Comparison of ENCODE assay signal across 10 cellular contexts in the genomic region with DNA sequence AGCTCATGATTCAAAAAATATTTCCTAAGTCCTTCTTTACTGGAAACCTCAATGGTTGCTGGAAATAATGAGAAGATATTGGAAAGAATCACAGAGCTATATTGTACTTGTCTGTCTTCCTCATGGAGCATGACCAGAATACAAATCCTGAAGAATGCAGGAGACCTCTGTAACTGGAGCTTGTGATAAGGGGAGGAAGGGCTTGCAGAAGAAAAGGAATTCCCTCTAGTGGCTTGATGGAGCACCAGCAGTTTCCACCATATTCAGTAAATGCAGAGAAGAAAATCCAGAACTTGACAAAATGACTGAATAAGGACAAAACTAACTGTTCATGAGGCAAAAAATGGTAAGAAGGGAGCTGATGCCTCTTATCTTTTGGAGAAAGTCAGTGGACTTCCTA.
A peak's percentile ranks its signal among the peaks of the same experiment; 100 is the strongest.
DNase-seq lines count a peak whose midpoint lies in the region; TF ChIP-seq lines count a peak whose summit lies in the region.
"Had no signal": no experiment of that assay in that cellular context is flagged by ENCODE, and none has a peak within 500 bp of the region (broad histone marks: within the 10 kb centered on the region; RNA-seq: fewer than 3 reads in every experiment).

No MANE protein-coding gene starts in this region.

- no peak overlapping the region for H2AFZ ChIP-seq in mesenchymal stem cell (ENCODE audit: low read depth, low read length)

- no peak overlapping the region for H3K23ac ChIP-seq in mesenchymal stem cell (ENCODE audit: low read length in 2 of 2)

- DNase-seq in NCI-H2107 treated with DMSO at 0.1 percent for 48 hours (lab: John Stamatoyannopoulos, UW; ENCODE audit: unreplicated experiment) (peak; percentile 1), NCI-H2107 (lab: John Stamatoyannopoulos, UW) (no peak), KBM-7 (peak; percentile 43), astrocyte of the spinal cord (ENCODE audit: low read depth, low spot score) (peak; percentile 61), mesenchymal stem cell (peak; percentile 51), OCI-M2 (lab: John Stamatoyannopoulos, UW; ENCODE audit: unreplicated experiment) (no peak)
- DNase-seq in T-helper 2 cell treated with Interferon-gamma antibody and Interleukin-4, amounts not matched to agents 5 μg/mL and 100 μg/mL, for 36 hours (ENCODE audit: low spot score), result no peak
- DNase-seq in activated CD4-positive, CD25-positive, alpha-beta regulatory T cell treated with anti-CD3 and anti-CD28 coated beads, Interleukin-2, amount 50 U/mL, for 72 hours, result no peak

- no peaks in the 10 kb centered on the region for H3K36me3 Mint-ChIP-seq in T-helper 2 cell treated with Interferon-gamma antibody and Interleukin-4, amounts not matched to agents 5 μg/mL and 100 μg/mL, for 36 hours (ENCODE audit: low read depth)

- in situ Hi-C loops in KBM-7 (cut with MboI; ENCODE audit: low pct_unique_long_range_greater_than_20kb, low sequenced_read_pairs), result no loop called here
- in situ Hi-C loops in astrocyte of the spinal cord (cut with HindIII; ENCODE audit: low sequenced_read_pairs), result no loop called here

- no peak overlapping the region for H2AK5ac ChIP-seq in mesenchymal stem cell (ENCODE audit: low read length, severe bottlenecking)

- H2BK5ac ChIP-seq in mesenchymal stem cell (ENCODE audit: low read depth, low read length, poor library complexity, severe bottlenecking), result no peak overlapping the region

- no peaks in the 10 kb centered on the region for H3K4me1 Mint-ChIP-seq in T-helper 2 cell treated with Interferon-gamma antibody and Interleukin-4, amounts not matched to agents 5 μg/mL and 100 μg/mL, for 36 hours (ENCODE audit: low read depth)

- no peaks in the 10 kb centered on the region for H3K27me3 Mint-ChIP-seq in T-helper 2 cell treated with Interferon-gamma antibody and Interleukin-4, amounts not matched to agents 5 μg/mL and 100 μg/mL, for 36 hours (ENCODE audit: low read depth)

- H3K27me3 ChIP-seq in mesenchymal stem cell (ENCODE audit: control insufficient read depth in 1 of 2, insufficient read depth in 1 of 2, low read length in 2 of 2), result no peaks in the 10 kb centered on the region
- H3K27me3 ChIP-seq: BLaER1 had no signal

- H4K8ac ChIP-seq in mesenchymal stem cell (ENCODE audit: low read length), result no peak overlapping the region

- no peaks in the 10 kb centered on the region for H3K9me3 ChIP-seq in mesenchymal stem cell (ENCODE audit: control insufficient read depth, low read length)
- H3K9me3 ChIP-seq: BLaER1 had no signal

- H3K4ac ChIP-seq in mesenchymal stem cell (ENCODE audit: low read depth in 1 of 2, low read length in 2 of 2), result no peak overlapping the region

- no peak overlapping the region for H3K27ac Mint-ChIP-seq in T-helper 2 cell treated with Interferon-gamma antibody and Interleukin-4, amounts not matched to agents 5 μg/mL and 100 μg/mL, for 36 hours
- H3K27ac Mint-ChIP-seq: T-helper 1 cell treated with Interleukin-12 subunit alpha and Interleukin-12 subunit beta and Interleukin-4 antibody, amounts not matched to agents 30 μg/mL and 1 μg/mL, for 36 hours had no signal

- H3K4me3 Mint-ChIP-seq in T-helper 2 cell treated with Interferon-gamma antibody and Interleukin-4, amounts not matched to agents 5 μg/mL and 100 μg/mL, for 36 hours, result no peak overlapping the region
- H3K4me3 Mint-ChIP-seq: T-helper 1 cell treated with Interleukin-12 subunit alpha and Interleukin-12 subunit beta and Interleukin-4 antibody, amounts not matched to agents 30 μg/mL and 1 μg/mL, for 36 hours had no signal

- no peak overlapping the region for H2BK12ac ChIP-seq in mesenchymal stem cell (ENCODE audit: low read length in 2 of 2)

- TF ChIP-seq CTCF in astrocyte of the spinal cord (IDR thresholded peaks at IDR 0.05; ENCODE audit: low read depth, low read length), result peak; percentile 78

- H3K18ac ChIP-seq in mesenchymal stem cell (ENCODE audit: low read depth in 1 of 2, low read length in 2 of 2), result no peak overlapping the region

- no peaks in the 10 kb centered on the region for H3K79me1 ChIP-seq in mesenchymal stem cell (replicated peaks; ENCODE audit: low read length, poor library complexity, severe bottlenecking)

- no peak overlapping the region for H3K4me3 ChIP-seq in astrocyte of the spinal cord (ENCODE audit: low read depth, low read length)
- no peak overlapping the region for H3K4me3 ChIP-seq in mesenchymal stem cell (ENCODE audit: insufficient read depth in 1 of 2, low read depth in 1 of 2, low read length in 2 of 2)
- H3K4me3 ChIP-seq: BLaER1 had no signal

- no peak overlapping the region for H3K14ac ChIP-seq in mesenchymal stem cell (ENCODE audit: low read length in 2 of 2)

- H3K27ac ChIP-seq in mesenchymal stem cell (ENCODE audit: low read length, poor library complexity, severe bottlenecking), result no peak overlapping the region
- H3K27ac ChIP-seq: BLaER1 had no signal

- no peaks in the 10 kb centered on the region for H3K36me3 ChIP-seq in mesenchymal stem cell (ENCODE audit: control insufficient read depth in 1 of 2, insufficient read depth in 2 of 2, low read depth in 1 of 2, low read length in 2 of 2)
- H3K36me3 ChIP-seq: BLaER1 had no signal

- H2BK120ac ChIP-seq in mesenchymal stem cell (ENCODE audit: low read depth, low read length), result no peak overlapping the region

- H3K4me2 ChIP-seq in mesenchymal stem cell (ENCODE audit: low read length, poor library complexity, severe bottlenecking), result no peak overlapping the region
- H3K4me2 ChIP-seq: BLaER1 had no signal

- H4K91ac ChIP-seq in mesenchymal stem cell (ENCODE audit: low read length), result no peak overlapping the region

- no peaks in the 10 kb centered on the region for H3K9me3 Mint-ChIP-seq in T-helper 2 cell treated with Interferon-gamma antibody and Interleukin-4, amounts not matched to agents 5 μg/mL and 100 μg/mL, for 36 hours
- H3K9me3 Mint-ChIP-seq: T-helper 1 cell treated with Interleukin-12 subunit alpha and Interleukin-12 subunit beta and Interleukin-4 antibody, amounts not matched to agents 30 μg/mL and 1 μg/mL, for 36 hours had no signal

- H3K4me1 ChIP-seq in mesenchymal stem cell (ENCODE audit: control insufficient read depth, insufficient read depth, low read depth, low read length), result no peaks in the 10 kb centered on the region
- H3K4me1 ChIP-seq: BLaER1 had no signal

- H3K9ac ChIP-seq in mesenchymal stem cell (ENCODE audit: low read length), result no peak overlapping the region
- H3K9ac ChIP-seq: BLaER1 had no signal

- no peak overlapping the region for H2BK15ac ChIP-seq in mesenchymal stem cell (ENCODE audit: low read depth, poor library complexity, severe bottlenecking)

Comparison
In these comparisons a context has a peak if more than half of its experiments do, and no peak if none do; other contexts are left out.
1. DNase-seq: peak in NCI-H2107 treated with DMSO at 0.1 percent for 48 hours (single experiment), KBM-7 (single experiment), astrocyte of the spinal cord (single experiment) and mesenchymal stem cell (single experiment); none in NCI-H2107 (single experiment), T-helper 2 cell treated with Interferon-gamma antibody and Interleukin-4, amounts not matched to agents 5 μg/mL and 100 μg/mL, for 36 hours (single experiment), activated CD4-positive, CD25-positive, alpha-beta regulatory T cell treated with anti-CD3 and anti-CD28 coated beads, Interleukin-2, amount 50 U/mL, for 72 hours (single experiment) and OCI-M2 (single experiment).